Comparison of ENCODE assay signal across 9 cellular contexts in genomic region chr19:45558399-45558878, GRCh38. TPM values are rescaled to one million over a fixed set of nuclear protein-coding genes. Genes with fewer than 3 reads are reported as not detected.
DNase-seq lines count a peak whose midpoint lies in the region; ATAC-seq, FAIRE-seq and TF ChIP-seq lines count a peak whose summit lies in the region.
"Had no signal": no experiment of that assay in that cellular context is flagged by ENCODE, and none has a peak within 500 bp of the region (broad histone marks: within the 10 kb centered on the region; RNA-seq: fewer than 3 reads in every experiment).

No MANE protein-coding gene starts in this region.

- no peak for TF ChIP-seq POLR2A in right lobe of liver (IDR thresholded peaks at IDR 0.05)

- DNase-seq in NCI-H2171 treated with DMSO at 0.1 percent for 48 hours (lab: John Stamatoyannopoulos, UW) (peak; percentile 8), NCI-H2171 (lab: John Stamatoyannopoulos, UW) (no peak), NCI-H1930 (lab: John Stamatoyannopoulos, UW) (peak; percentile 47 to 58), bronchial epithelial cell (ENCODE audit: low read depth) (peak; percentile 81), right lobe of liver (no peak)
- DNase-seq in activated CD4-positive, CD25-positive, alpha-beta regulatory T cell treated with anti-CD3 and anti-CD28 coated beads, Interleukin-2, amount 50 U/mL, for 16 hours (ENCODE audit: low read depth, low spot score): peak; percentile 30
- peak; percentile 27 for DNase-seq in stimulated activated CD8-positive, alpha-beta memory T cell treated with anti-CD3 and anti-CD28 coated beads, Interleukin-15, amount 100 ng/mL, for 1 hour (ENCODE audit: low read depth)

- H3K36me3 ChIP-seq in bronchial epithelial cell (ENCODE audit: control insufficient read depth, insufficient read depth, low read length): no peaks in the 10 kb centered on the region
- peaks cover 0 to 2% (median 0%) of the 10 kb centered on the region in 4 donors for H3K36me3 ChIP-seq in right lobe of liver

- peak; percentile 36 for FAIRE-seq in bronchial epithelial cell (lab: Jason Lieb, UNC)

- 64% methylated on average over 10 of the region's 10 CpGs for WGBS in right lobe of liver (ENCODE audit: insufficient coverage, low coverage, low lambda C conversion rate, missing lambda C conversion rate)

- H3K27me3 ChIP-seq in bronchial epithelial cell (ENCODE audit: control insufficient read depth, insufficient read depth, low read length) (no peaks in the 10 kb centered on the region), right lobe of liver (no peaks in the 10 kb centered on the region)

- intact Hi-C loops in right lobe of liver (cut with DNase I): no loop called here

- H3K9me3 ChIP-seq in right lobe of liver: no peaks in the 10 kb centered on the region

- H3K27ac ChIP-seq in right lobe of liver: no peak overlapping the region
- H3K27ac ChIP-seq: C4-2B had no signal

- ATAC-seq in right lobe of liver: peak; percentile 60 to 75 (median 70)
- no peak for ATAC-seq in HG03378 (IDR thresholded peaks at IDR 0.05; ENCODE audit: unreplicated experiment)

- no peaks in the 10 kb centered on the region for H3K4me1 ChIP-seq in right lobe of liver

- TF ChIP-seq CTCF in bronchial epithelial cell (IDR thresholded peaks at IDR 0.05; ENCODE audit: insufficient read depth, low read length, severe bottlenecking) (peak; percentile 83), right lobe of liver (IDR thresholded peaks at IDR 0.05) (peak; percentile 24 to 51 (median 44))

- H3K4me3 ChIP-seq in bronchial epithelial cell (ENCODE audit: low read depth, low read length): no peak overlapping the region
- H3K4me3 ChIP-seq in right lobe of liver: no peak overlapping the region

RNA-seq across cellular contexts. Expression of gene OPA3, which starts 26.2 kb away (rescaled TPM):
- total RNA-seq in bronchial epithelial cell (5.3 and 7.0 TPM in 2 replicates), right lobe of liver (10 to 100 TPM in 2 of 6 experiments, 1 to 10 TPM in 4; 6.7 to 18.1 (median 8.1) TPM)

RNA-seq across cellular contexts. Expression of gene GPR4, which starts 43.6 kb away (rescaled TPM):
- total RNA-seq in bronchial epithelial cell (not detected in 2 replicates), right lobe of liver (1 to 10 TPM in 4 of 6 experiments, under 1 TPM in 2; 0.83 to 3.1 (median 1.3) TPM)

RNA-seq across cellular contexts. Expression of gene VASP, which starts 51.2 kb away (rescaled TPM):
- total RNA-seq in bronchial epithelial cell (59.0 and 86.0 TPM in 2 replicates), right lobe of liver (10 to 100 TPM; 19.4 to 64.1 (median 30.6) TPM)

Comparison
In these comparisons a context has a peak if more than half of its experiments do, and no peak if none do; other contexts are left out.
1. DNase-seq: peak in NCI-H2171 treated with DMSO at 0.1 percent for 48 hours (single experiment), NCI-H1930 (2 of 2), activated CD4-positive, CD25-positive, alpha-beta regulatory T cell treated with anti-CD3 and anti-CD28 coated beads, Interleukin-2, amount 50 U/mL, for 16 hours (single experiment), bronchial epithelial cell (single experiment) and stimulated activated CD8-positive, alpha-beta memory T cell treated with anti-CD3 and anti-CD28 coated beads, Interleukin-15, amount 100 ng/mL, for 1 hour (single experiment); none in NCI-H2171 (single experiment) and right lobe of liver (0 of 3).